Comparison of ENCODE assay signal across 24 cellular contexts in the genomic region with DNA sequence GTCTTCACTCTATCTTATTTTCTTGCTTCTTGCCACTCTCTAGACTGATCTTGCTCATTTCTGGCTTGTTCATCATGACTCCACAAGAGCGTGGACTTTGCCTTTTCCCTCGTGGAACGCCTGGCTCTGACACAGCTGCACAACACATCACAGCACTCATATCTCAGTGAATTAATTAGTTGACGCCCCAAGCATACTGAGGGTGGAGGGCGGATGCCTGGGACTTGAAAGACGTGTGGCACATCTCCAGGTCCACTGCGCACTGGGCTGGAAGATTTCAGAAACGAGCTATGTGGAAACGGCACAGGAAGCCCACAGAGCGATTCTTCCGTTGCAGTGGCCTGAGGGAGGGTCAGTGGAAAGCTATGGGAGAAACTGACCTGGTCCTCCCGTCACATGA.
"Had no signal": no experiment of that assay in that cellular context is flagged by ENCODE, and none has a peak within 500 bp of the region (broad histone marks: within the 10 kb centered on the region; RNA-seq: fewer than 3 reads in every experiment).

No MANE protein-coding gene starts in this region.

- H3K36me3 ChIP-seq: cardiac muscle cell, transverse colon, uterus had no signal

- H3K27ac ChIP-seq: body of pancreas, cardiac muscle cell, psoas muscle, transverse colon, uterus, VCaP had no signal

- H3K4me3 Mint-ChIP-seq: activated CD4-positive, alpha-beta memory T cell treated with anti-CD3 and anti-CD28 coated beads, Interleukin-2, amount 10 ng/mL, durations not matched to agents 7 days and 5 days; activated CD4-positive, alpha-beta T cell treated with anti-CD3 and anti-CD28 coated beads, Interleukin-2, amount 10 ng/mL, durations not matched to agents 24 days and 14 days; activated CD8-positive, alpha-beta memory T cell treated with anti-CD3 and anti-CD28 coated beads, Interleukin-2, amount 10 ng/mL, durations not matched to agents 7 days and 5 days; neural crest cell; stimulated activated naive CD8-positive, alpha-beta T cell treated with anti-CD3 and anti-CD28 coated beads, Interleukin-15, amount 100 ng/mL, for 72 hours had no signal

- H3K4me1 Mint-ChIP-seq: activated CD4-positive, alpha-beta memory T cell treated with anti-CD3 and anti-CD28 coated beads, Interleukin-2, amount 10 ng/mL, durations not matched to agents 7 days and 5 days; activated CD4-positive, alpha-beta T cell treated with anti-CD3 and anti-CD28 coated beads, Interleukin-2, amount 10 ng/mL, durations not matched to agents 24 days and 14 days; activated CD8-positive, alpha-beta memory T cell treated with anti-CD3 and anti-CD28 coated beads, Interleukin-2, amount 10 ng/mL, durations not matched to agents 7 days and 5 days; stimulated activated naive CD8-positive, alpha-beta T cell treated with anti-CD3 and anti-CD28 coated beads, Interleukin-15, amount 100 ng/mL, for 72 hours had no signal

- H3K27ac Mint-ChIP-seq: activated CD4-positive, alpha-beta memory T cell treated with anti-CD3 and anti-CD28 coated beads, Interleukin-2, amount 10 ng/mL, durations not matched to agents 7 days and 5 days; activated CD4-positive, alpha-beta T cell treated with anti-CD3 and anti-CD28 coated beads, Interleukin-2, amount 10 ng/mL, durations not matched to agents 24 days and 14 days; activated CD8-positive, alpha-beta memory T cell treated with anti-CD3 and anti-CD28 coated beads, Interleukin-2, amount 10 ng/mL, durations not matched to agents 7 days and 5 days had no signal

- H3K9ac ChIP-seq: SK-N-SH had no signal

- FAIRE-seq: endometrium had no signal

- H3K4me3 ChIP-seq: body of pancreas, cardiac muscle cell, psoas muscle, transverse colon, uterus had no signal

- H3K4me1 ChIP-seq: body of pancreas, psoas muscle, transverse colon, uterus had no signal

- ATAC-seq: activated CD4-positive, CD25-positive, alpha-beta regulatory T cell treated with anti-CD3 and anti-CD28 coated beads, Interleukin-2, amount 50 U/mL, for 24 hours; activated CD8-positive, alpha-beta memory T cell treated with anti-CD3 and anti-CD28 coated beads, Interleukin-2, amount 10 ng/mL, durations not matched to agents 7 days and 5 days; body of pancreas; psoas muscle; stimulated activated naive CD8-positive, alpha-beta T cell treated with anti-CD3 and anti-CD28 coated beads, Interleukin-15, amount 100 ng/mL, for 72 hours had no signal

- H3K9me3 Mint-ChIP-seq: activated CD4-positive, alpha-beta memory T cell treated with anti-CD3 and anti-CD28 coated beads, Interleukin-2, amount 10 ng/mL, durations not matched to agents 7 days and 5 days; activated CD4-positive, alpha-beta T cell treated with anti-CD3 and anti-CD28 coated beads, Interleukin-2, amount 10 ng/mL, durations not matched to agents 24 days and 14 days; stimulated activated naive CD8-positive, alpha-beta T cell treated with anti-CD3 and anti-CD28 coated beads, Interleukin-15, amount 100 ng/mL, for 72 hours had no signal

- H3K9me3 ChIP-seq: body of pancreas, psoas muscle, SK-N-SH, transverse colon, uterus had no signal

- DNase-seq: activated CD4-positive, alpha-beta memory T cell treated with anti-CD3 and anti-CD28 coated beads, Interleukin-2, amount 10 ng/mL, durations not matched to agents 7 days and 5 days; activated CD4-positive, alpha-beta T cell treated with anti-CD3 and anti-CD28 coated beads, Interleukin-2, amount 10 ng/mL, durations not matched to agents 24 days and 14 days; activated CD8-positive, alpha-beta memory T cell treated with anti-CD3 and anti-CD28 coated beads, Interleukin-2, amount 10 ng/mL, durations not matched to agents 7 days and 5 days; activated effector memory CD4-positive, alpha-beta T cell treated with anti-CD3 and anti-CD28 coated beads, Interleukin-2, amount 50 U/mL, for 16 hours; activated naive CD4-positive, alpha-beta T cell treated with anti-CD3 and anti-CD28 coated beads, Interleukin-2, amount 50 U/mL, for 16 hours; activated T-cell treated with anti-CD3 and anti-CD28 coated beads for 4 hours; anterior cingulate cortex; body of pancreas; effector CD4-positive, alpha-beta T cell; foreskin fibroblast; mammary epithelial cell; midbrain; psoas muscle; right cardiac atrium; SK-N-SH; stimulated activated CD4-positive, alpha-beta T cell treated with anti-CD3 and anti-CD28 coated beads, Interleukin-1b, Interleukin-23, amount 100 ng/mL, for 48 hours; stimulated activated naive CD8-positive, alpha-beta T cell treated with anti-CD3 and anti-CD28 coated beads, Interleukin-15, amount 100 ng/mL, for 72 hours; transverse colon; uterus had no signal

- H3K36me3 Mint-ChIP-seq: activated CD8-positive, alpha-beta memory T cell treated with anti-CD3 and anti-CD28 coated beads, Interleukin-2, amount 10 ng/mL, durations not matched to agents 7 days and 5 days had no signal

- H3K27me3 ChIP-seq: body of pancreas, cardiac muscle cell, transverse colon, uterus had no signal
